Comparison of ENCODE assay signal across 14 cellular contexts in genomic region chr6:142761756-142762155, GRCh38.
A peak's percentile ranks its signal among the peaks of the same experiment; 100 is the strongest.
DNase-seq lines count a peak whose midpoint lies in the region; ATAC-seq and TF ChIP-seq lines count a peak whose summit lies in the region.
"Had no signal": no experiment of that assay in that cellular context is flagged by ENCODE, and none has a peak within 500 bp of the region (broad histone marks: within the 10 kb centered on the region; RNA-seq: fewer than 3 reads in every experiment).

No MANE protein-coding gene starts in this region.

- H3K9me3 Mint-ChIP-seq in activated naive CD4-positive, alpha-beta T cell treated with anti-CD3 and anti-CD28 coated beads for 36 hours, result no peaks in the 10 kb centered on the region
- H3K9me3 Mint-ChIP-seq in stimulated activated naive CD8-positive, alpha-beta T cell treated with anti-CD3 and anti-CD28 coated beads, Interleukin-15, amount 100 ng/mL, for 72 hours, result no peaks in the 10 kb centered on the region
- no peaks in the 10 kb centered on the region for H3K9me3 Mint-ChIP-seq in WTC11
- H3K9me3 Mint-ChIP-seq: endodermal cell; T-helper 2 cell treated with Interferon-gamma antibody and Interleukin-4, amounts not matched to agents 5 μg/mL and 100 μg/mL, for 36 hours had no signal

- intact Hi-C loops in activated naive CD4-positive, alpha-beta T cell treated with anti-CD3 and anti-CD28 coated beads for 36 hours (cut with micrococcal nuclease), result no loop called here

- POLR2A ChIA-PET in WTC11 (lab: Charles Lee), result no interaction called here

- ATAC-seq in HG02623 (IDR thresholded peaks at IDR 0.05; ENCODE audit: unreplicated experiment), result peak; percentile 77
- ATAC-seq in HG03571 (IDR thresholded peaks at IDR 0.05; ENCODE audit: unreplicated experiment), result peak; percentile 93
- peak; percentile 54 for ATAC-seq in stimulated activated naive CD8-positive, alpha-beta T cell treated with anti-CD3 and anti-CD28 coated beads, Interleukin-15, amount 100 ng/mL, for 72 hours
- no peak for ATAC-seq in WTC11

- peak overlapping the region; percentile 3 for H3K27ac Mint-ChIP-seq in activated naive CD4-positive, alpha-beta T cell treated with anti-CD3 and anti-CD28 coated beads for 36 hours
- H3K27ac Mint-ChIP-seq in stimulated activated naive CD8-positive, alpha-beta T cell treated with anti-CD3 and anti-CD28 coated beads, Interleukin-15, amount 100 ng/mL, for 72 hours, result peak overlapping the region; percentile 22 to 73
- H3K27ac Mint-ChIP-seq in WTC11, result no peak overlapping the region
- H3K27ac Mint-ChIP-seq: endodermal cell; T-helper 2 cell treated with Interferon-gamma antibody and Interleukin-4, amounts not matched to agents 5 μg/mL and 100 μg/mL, for 36 hours had no signal

- peaks cover 28% of the 10 kb centered on the region for H3K4me1 Mint-ChIP-seq in activated naive CD4-positive, alpha-beta T cell treated with anti-CD3 and anti-CD28 coated beads for 36 hours (ENCODE audit: low read depth)
- H3K4me1 Mint-ChIP-seq in stimulated activated naive CD8-positive, alpha-beta T cell treated with anti-CD3 and anti-CD28 coated beads, Interleukin-15, amount 100 ng/mL, for 72 hours, result peaks cover 44% of the 10 kb centered on the region
- no peaks in the 10 kb centered on the region for H3K4me1 Mint-ChIP-seq in WTC11
- H3K4me1 Mint-ChIP-seq: endodermal cell had no signal

- no peak for TF ChIP-seq CTCF in WTC11 (IDR thresholded peaks at IDR 0.05)

- peaks cover 53% of the 10 kb centered on the region for H3K36me3 Mint-ChIP-seq in activated naive CD4-positive, alpha-beta T cell treated with anti-CD3 and anti-CD28 coated beads for 36 hours (ENCODE audit: low read depth)
- peaks cover 26% of the 10 kb centered on the region for H3K36me3 Mint-ChIP-seq in WTC11

- H3K4me3 Mint-ChIP-seq in activated naive CD4-positive, alpha-beta T cell treated with anti-CD3 and anti-CD28 coated beads for 36 hours, result no peak overlapping the region
- H3K4me3 Mint-ChIP-seq in stimulated activated naive CD8-positive, alpha-beta T cell treated with anti-CD3 and anti-CD28 coated beads, Interleukin-15, amount 100 ng/mL, for 72 hours, result no peak overlapping the region
- no peak overlapping the region for H3K4me3 Mint-ChIP-seq in WTC11
- H3K4me3 Mint-ChIP-seq: endodermal cell; T-helper 2 cell treated with Interferon-gamma antibody and Interleukin-4, amounts not matched to agents 5 μg/mL and 100 μg/mL, for 36 hours had no signal

- H3K27me3 Mint-ChIP-seq in activated naive CD4-positive, alpha-beta T cell treated with anti-CD3 and anti-CD28 coated beads for 36 hours (ENCODE audit: low read depth), result no peaks in the 10 kb centered on the region
- no peaks in the 10 kb centered on the region for H3K27me3 Mint-ChIP-seq in stimulated activated naive CD8-positive, alpha-beta T cell treated with anti-CD3 and anti-CD28 coated beads, Interleukin-15, amount 100 ng/mL, for 72 hours
- no peaks in the 10 kb centered on the region for H3K27me3 Mint-ChIP-seq in WTC11 (ENCODE audit: low read depth)

- CTCF ChIA-PET in activated naive CD4-positive, alpha-beta T cell treated with anti-CD3 and anti-CD28 coated beads for 36 hours (lab: Charles Lee), result no interaction called here
- CTCF ChIA-PET in WTC11 (lab: Charles Lee), result no interaction called here

- DNase-seq in activated naive CD4-positive, alpha-beta T cell treated with anti-CD3 and anti-CD28 coated beads for 36 hours, result no peak
- DNase-seq in activated naive CD4-positive, alpha-beta T cell treated with Interleukin-2 at 50 U/mL for 16 hours, result no peak
- DNase-seq in stimulated activated naive CD8-positive, alpha-beta T cell treated with anti-CD3 and anti-CD28 coated beads, Interleukin-15, amount 100 ng/mL, for 72 hours, result no peak
- DNase-seq in WTC11 (ENCODE audit: low spot score) (no peak), NCI-H2196 treated with DMSO at 0.1 percent for 48 hours (lab: John Stamatoyannopoulos, UW; ENCODE audit: unreplicated experiment) (no peak), NCI-H345 (lab: John Stamatoyannopoulos, UW) (no peak)
- DNase-seq: ACHN; activated CD8-positive, alpha-beta memory T cell treated with anti-CD3 and anti-CD28 coated beads, Interleukin-2, amount 50 U/mL, for 48 hours; endodermal cell; MM.1S; NCI-H446 had no signal

TF ChIP-seq in WTC11, 78 proteins besides CTCF, POLR2A, EP300 and RAD21 (continues in another document):
- TF ChIP-seq SOX15 (CRISPR knock-in tag; IDR thresholded peaks at IDR 0.05), result no peak
- TF ChIP-seq ZNF396 (CRISPR knock-in tag; IDR thresholded peaks at IDR 0.05; ENCODE audit: borderline replicate concordance), result no peak
- no peak for TF ChIP-seq MYBL2 (CRISPR knock-in tag; IDR thresholded peaks at IDR 0.05)
- TF ChIP-seq, protein P1, sequence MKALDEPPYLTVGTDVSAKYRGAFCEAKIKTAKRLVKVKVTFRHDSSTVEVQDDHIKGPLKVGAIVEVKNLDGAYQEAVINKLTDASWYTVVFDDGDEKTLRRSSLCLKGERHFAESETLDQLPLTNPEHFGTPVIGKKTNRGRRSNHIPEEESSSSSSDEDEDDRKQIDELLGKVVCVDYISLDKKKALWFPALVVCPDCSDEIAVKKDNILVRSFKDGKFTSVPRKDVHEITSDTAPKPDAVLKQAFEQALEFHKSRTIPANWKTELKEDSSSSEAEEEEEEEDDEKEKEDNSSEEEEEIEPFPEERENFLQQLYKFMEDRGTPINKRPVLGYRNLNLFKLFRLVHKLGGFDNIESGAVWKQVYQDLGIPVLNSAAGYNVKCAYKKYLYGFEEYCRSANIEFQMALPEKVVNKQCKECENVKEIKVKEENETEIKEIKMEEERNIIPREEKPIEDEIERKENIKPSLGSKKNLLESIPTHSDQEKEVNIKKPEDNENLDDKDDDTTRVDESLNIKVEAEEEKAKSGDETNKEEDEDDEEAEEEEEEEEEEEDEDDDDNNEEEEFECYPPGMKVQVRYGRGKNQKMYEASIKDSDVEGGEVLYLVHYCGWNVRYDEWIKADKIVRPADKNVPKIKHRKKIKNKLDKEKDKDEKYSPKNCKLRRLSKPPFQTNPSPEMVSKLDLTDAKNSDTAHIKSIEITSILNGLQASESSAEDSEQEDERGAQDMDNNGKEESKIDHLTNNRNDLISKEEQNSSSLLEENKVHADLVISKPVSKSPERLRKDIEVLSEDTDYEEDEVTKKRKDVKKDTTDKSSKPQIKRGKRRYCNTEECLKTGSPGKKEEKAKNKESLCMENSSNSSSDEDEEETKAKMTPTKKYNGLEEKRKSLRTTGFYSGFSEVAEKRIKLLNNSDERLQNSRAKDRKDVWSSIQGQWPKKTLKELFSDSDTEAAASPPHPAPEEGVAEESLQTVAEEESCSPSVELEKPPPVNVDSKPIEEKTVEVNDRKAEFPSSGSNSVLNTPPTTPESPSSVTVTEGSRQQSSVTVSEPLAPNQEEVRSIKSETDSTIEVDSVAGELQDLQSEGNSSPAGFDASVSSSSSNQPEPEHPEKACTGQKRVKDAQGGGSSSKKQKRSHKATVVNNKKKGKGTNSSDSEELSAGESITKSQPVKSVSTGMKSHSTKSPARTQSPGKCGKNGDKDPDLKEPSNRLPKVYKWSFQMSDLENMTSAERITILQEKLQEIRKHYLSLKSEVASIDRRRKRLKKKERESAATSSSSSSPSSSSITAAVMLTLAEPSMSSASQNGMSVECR (CRISPR knock-in tag; IDR thresholded peaks at IDR 0.05; ENCODE audit: borderline replicate concordance), result no peak
- TF ChIP-seq RORB (CRISPR knock-in tag; IDR thresholded peaks at IDR 0.05), result no peak
- TF ChIP-seq USF1 (CRISPR knock-in tag; IDR thresholded peaks at IDR 0.05), result no peak
- no peak for TF ChIP-seq HMGXB4 (CRISPR knock-in tag; IDR thresholded peaks at IDR 0.05)
- TF ChIP-seq ELF4 (CRISPR knock-in tag; IDR thresholded peaks at IDR 0.05; ENCODE audit: low read depth), result no peak
- no peak for TF ChIP-seq SMAD4 (CRISPR knock-in tag; IDR thresholded peaks at IDR 0.05)
